8 cellular contexts compared by ENCODE assay signal in genomic region chr4:155666701-155667537, GRCh38.
A peak's percentile ranks its signal among the peaks of the same experiment; 100 is the strongest.
DNase-seq lines count a peak whose midpoint lies in the region; TF ChIP-seq lines count a peak whose summit lies in the region.

Gene GUCY1A1 (plus strand): TSS chr4:155666848. CDS start chr4:155696868, 30,020 bp downstream.

- POLR2A ChIA-PET in HEK293T (lab: Yijun Ruan, JAX) = interaction anchor here (0.6 to 2.5 kb wide), 14 partner anchors 10 to 250 kb away, joined by 3 to 17 read pairs (median 4); partner anchors contain the start of gene GUCY1B1

- DNase-seq in NCI-H1417 (lab: John Stamatoyannopoulos, UW) (peak in 2 of 3 experiments; percentile 78 to 79), NCI-H1417 treated with DMSO at 0.1 percent for 48 hours (lab: John Stamatoyannopoulos, UW) (no peak), HEK293T (ENCODE audit: extremely low spot score) (peak; percentile 39), NCI-H510A (lab: John Stamatoyannopoulos, UW) (peak; percentile 43), astrocyte of the hippocampus (ENCODE audit: low read depth, low spot score) (peak; percentile 41), iPS DF 4.7 (ENCODE audit: extremely low read depth, low spot score) (peak; percentile 0), HUDEP-2 (lab: John Stamatoyannopoulos, UW; ENCODE audit: unreplicated experiment in 76 of 76) (no peak)

- H3K4me1 ChIP-seq in rectal smooth muscle tissue (ENCODE audit: control insufficient read depth, insufficient read depth, low read length) = peaks cover 13% of the 10 kb centered on the region

- CTCF ChIA-PET in HEK293T (lab: Yijun Ruan, JAX) = interaction anchor here (1.1 kb wide), 1 partner anchor 131 kb away, joined by 3 read pairs; no protein-coding TSS in a partner anchor

- no peaks in the 10 kb centered on the region for H3K36me3 ChIP-seq in rectal smooth muscle tissue (ENCODE audit: control insufficient read depth, insufficient read depth, low read length)

- peak within 1 kb of the TSS; percentile 85 for H3K9ac ChIP-seq in rectal smooth muscle tissue (ENCODE audit: low read length)

- no peaks in the 10 kb centered on the region for H3K27me3 ChIP-seq in rectal smooth muscle tissue (ENCODE audit: control insufficient read depth, insufficient read depth, low read length)

- H3K4me3 ChIP-seq in rectal smooth muscle tissue (ENCODE audit: low read length) = peak within 1 kb of the TSS; percentile 64

- peak within 1 kb of the TSS; percentile 95 for H3K27ac ChIP-seq in rectal smooth muscle tissue (ENCODE audit: low read depth, low read length)

TF ChIP-seq in HEK293T, 16 proteins besides CTCF, POLR2A, EP300 and RAD21:
- TF ChIP-seq SUZ12 (IDR thresholded peaks at IDR 0.05) = no peak
- TF ChIP-seq L3MBTL2 (conservative IDR thresholded peaks at IDR 0.05) = peak; percentile 80

Comparison
In these comparisons a context has a peak if more than half of its experiments do, and no peak if none do; other contexts are left out.
1. DNase-seq: peak in NCI-H1417 (2 of 3), HEK293T (single experiment), NCI-H510A (single experiment), astrocyte of the hippocampus (single experiment) and iPS DF 4.7 (single experiment); none in NCI-H1417 treated with DMSO at 0.1 percent for 48 hours (single experiment) and HUDEP-2 (0 of 76).